Comparison of ENCODE assay signal across 9 cellular contexts in genomic region chr3:10836676-10837075, GRCh38. TPM values are rescaled to one million over a fixed set of nuclear protein-coding genes. Genes with fewer than 3 reads are reported as not detected.
"Had no signal": no experiment of that assay in that cellular context is flagged by ENCODE, and none has a peak within 500 bp of the region (broad histone marks: within the 10 kb centered on the region; RNA-seq: fewer than 3 reads in every experiment).

No MANE protein-coding gene starts in this region.

- H2AFZ ChIP-seq: GM23338 had no signal

- ATAC-seq: GM23338, HCT116 had no signal

- DNase-seq: H7, HFFc6, KG1 had no signal

- H3K4me2 ChIP-seq: GM23338 had no signal

- H3K4me1 ChIP-seq: HAP-1 had no signal

- H3K9me3 ChIP-seq: HAP-1 had no signal

- FAIRE-seq: HTR-8/SVneo had no signal

- H3K4me3 ChIP-seq: GM23338, HAP-1 had no signal

- H3K36me3 ChIP-seq: HAP-1 had no signal

RNA-seq across cellular contexts. Expression of gene SLC6A11, which starts 20.6 kb away (rescaled TPM):
- total RNA-seq: HT-29 had no signal
- polyA plus RNA-seq: IgD-negative memory B cell had no signal
